In genomic region chr3:189638276-189639031, GRCh38 we compare ENCODE assay signal across 21 cellular contexts. TPM values are rescaled to one million over a fixed set of nuclear protein-coding genes. Genes with fewer than 3 reads are reported as not detected.
DNase-seq lines count a peak whose midpoint lies in the region; ATAC-seq, FAIRE-seq and TF ChIP-seq lines count a peak whose summit lies in the region.
"Had no signal": no experiment of that assay in that cellular context is flagged by ENCODE, and none has a peak within 500 bp of the region (broad histone marks: within the 10 kb centered on the region; RNA-seq: fewer than 3 reads in every experiment).

No MANE protein-coding gene starts in this region.

- FAIRE-seq in K562 (lab: Jason Lieb, UNC) (no peak), pancreas (lab: Jason Lieb, UNC) (no peak)

- no peaks in the 10 kb centered on the region for H3K4me1 ChIP-seq in K562 (replicated peaks in 1 of 2; ENCODE audit: control insufficient read depth in 2 of 2, insufficient read depth in 2 of 2, low read length in 2 of 2)
- H3K4me1 ChIP-seq in CD8-positive, alpha-beta T cell (ENCODE audit: insufficient read depth, low read length), result no peaks in the 10 kb centered on the region
- H3K4me1 ChIP-seq in pancreas, result no peaks in the 10 kb centered on the region
- H3K4me1 ChIP-seq: BE2C, Peyer's patch had no signal

- H3K27me3 ChIP-seq in K562 (ENCODE audit: control insufficient read depth in 2 of 2, insufficient read depth in 2 of 2, low read length in 2 of 2) (no peaks in the 10 kb centered on the region), pancreas (no peaks in the 10 kb centered on the region)
- H3K27me3 ChIP-seq in CD8-positive, alpha-beta T cell (ENCODE audit: insufficient read depth, low read length), result no peaks in the 10 kb centered on the region
- H3K27me3 ChIP-seq: BE2C, Peyer's patch had no signal

- H3K9me3 ChIP-seq in K562 (replicated peaks; ENCODE audit: control insufficient read depth, insufficient read depth, low read depth, low read length) (no peaks in the 10 kb centered on the region), pancreas (no peaks in the 10 kb centered on the region)
- no peaks in the 10 kb centered on the region for H3K9me3 ChIP-seq in CD8-positive, alpha-beta T cell (ENCODE audit: low read length)
- H3K9me3 ChIP-seq: BE2C, Peyer's patch had no signal

- TF ChIP-seq RAD21 in K562 (CRISPR knock-in tag; conservative IDR thresholded peaks at IDR 0.05 in 1 of 2, IDR thresholded peaks at IDR 0.05 in 1 of 2), result no peak

- no TSS peak for BruUV-seq in K562 (replicated peaks; lab: Mats Ljungman, UMichigan)

- WGBS in K562 (ENCODE audit: insufficient coverage, low coverage, missing lambda C conversion rate), result 0% methylated on average over 4 of the region's 4 CpGs
- 42 to 69% methylated on average over 4 of the region's 4 CpGs for WGBS in pancreas, 2 donors

- H3K9me3 Mint-ChIP-seq in CD8-positive, alpha-beta T cell, result no peaks in the 10 kb centered on the region
- no peaks in the 10 kb centered on the region for H3K9me3 Mint-ChIP-seq in endothelial cell (ENCODE audit: unreplicated experiment)
- H3K9me3 Mint-ChIP-seq: CD4-positive, alpha-beta memory T cell had no signal

- no peaks in the 10 kb centered on the region for H3K4me1 Mint-ChIP-seq in CD8-positive, alpha-beta T cell (ENCODE audit: low read depth)
- no peaks in the 10 kb centered on the region for H3K4me1 Mint-ChIP-seq in endothelial cell (ENCODE audit: unreplicated experiment)
- H3K4me1 Mint-ChIP-seq: T-helper 17 cell had no signal

- H3K4me2 ChIP-seq in K562 (ENCODE audit: insufficient read depth, low read length), result no peak overlapping the region

- H4K20me1 ChIP-seq in K562 (replicated peaks; ENCODE audit: control insufficient read depth, insufficient read depth, low read length), result no peaks in the 10 kb centered on the region

- peak; percentile 65 for ATAC-seq in GM18867 (IDR thresholded peaks at IDR 0.05; ENCODE audit: unreplicated experiment)
- ATAC-seq in HG02870 (IDR thresholded peaks at IDR 0.05; ENCODE audit: unreplicated experiment), result peak; percentile 71
- ATAC-seq in K562, result no peak
- ATAC-seq in CD8-positive, alpha-beta T cell, result no peak
- ATAC-seq in pancreas, result no peak
- ATAC-seq: T-helper 17 cell had no signal

- H3K36me3 ChIP-seq in K562 (ENCODE audit: control insufficient read depth, insufficient read depth, low read length) (no peaks in the 10 kb centered on the region), pancreas (no peaks in the 10 kb centered on the region)
- no peaks in the 10 kb centered on the region for H3K36me3 ChIP-seq in CD8-positive, alpha-beta T cell (ENCODE audit: insufficient read depth, low read length)
- H3K36me3 ChIP-seq: BE2C, Peyer's patch had no signal

- no peak overlapping the region for H2AFZ ChIP-seq in K562 (ENCODE audit: low read depth, low read length)
- H2AFZ ChIP-seq: GM23248 had no signal

- CTCF ChIA-PET in K562 (lab: Yijun Ruan, JAX; ENCODE audit: low intra/inter-chr PET ratio), result no interaction called here
- CTCF ChIA-PET in CD8-positive, alpha-beta T cell (lab: Charles Lee), result no interaction called here

- no peak overlapping the region for H3K27ac ChIP-seq in K562 (ENCODE audit: extremely low read depth, low read depth, low read length)
- no peak overlapping the region for H3K27ac ChIP-seq in CD8-positive, alpha-beta T cell (ENCODE audit: low read depth, low read length)
- no peak overlapping the region for H3K27ac ChIP-seq in pancreas
- H3K27ac ChIP-seq: GM23248, Peyer's patch had no signal

- in situ Hi-C loops in K562 (cut with MboI), result no loop called here

- no peak overlapping the region for H3K4me3 ChIP-seq in K562
- H3K4me3 ChIP-seq in CD8-positive, alpha-beta T cell (ENCODE audit: low read depth, low read length), result no peak overlapping the region
- H3K4me3 ChIP-seq in pancreas, result no peak overlapping the region
- H3K4me3 ChIP-seq: GM23248, Peyer's patch had no signal

- intact Hi-C loops in K562 (cut with micrococcal nuclease) (no loop called here), pancreas (cut with DNase I) (no loop called here)
- intact Hi-C loops in CD8-positive, alpha-beta T cell (cut with DNase I, micrococcal nuclease), result no loop called here

- DNase-seq in NOMO-1 treated with DMSO at 0.1 percent for 48 hours (lab: John Stamatoyannopoulos, UW; ENCODE audit: unreplicated experiment) (peak; percentile 58), K562 (ENCODE audit: extremely low read depth in 1 of 4, low spot score in 3 of 4) (no peak), pancreas (no peak), activated T-cell treated with anti-CD3 and anti-CD28 coated beads for 4 hours (no peak), endothelial cell (ENCODE audit: low spot score) (no peak)
- no peak for DNase-seq in CD8-positive, alpha-beta T cell
- DNase-seq: BE2C; CD4-positive, alpha-beta memory T cell; DND-41; GDM1; GM23248; NCI-H1092 treated with DMSO at 0.1 percent for 48 hours; NCI-H1694; NCI-H2107; NCI-H226; NCI-H526; Peyer's patch; Right ventricle myocardium superior; T-helper 17 cell had no signal

- POLR2A ChIA-PET in K562 (lab: Yijun Ruan, JAX), result no interaction called here
- POLR2A ChIA-PET in CD8-positive, alpha-beta T cell (lab: Charles Lee), result interaction anchor here (0.6 kb wide), 1 partner anchor 107 kb away, joined by 3 read pairs; no protein-coding TSS in a partner anchor

- TF ChIP-seq POLR2A in K562 (conservative IDR thresholded peaks at IDR 0.05), result no peak

- H3K27me3 Mint-ChIP-seq in CD8-positive, alpha-beta T cell (ENCODE audit: low read depth), result no peaks in the 10 kb centered on the region
- no peaks in the 10 kb centered on the region for H3K27me3 Mint-ChIP-seq in endothelial cell (ENCODE audit: unreplicated experiment)
- H3K27me3 Mint-ChIP-seq: CD4-positive, alpha-beta memory T cell; T-helper 17 cell had no signal

- TF ChIP-seq EP300 in K562 (IDR thresholded peaks at IDR 0.05; ENCODE audit: low read length), result no peak

- no peaks in the 10 kb centered on the region for H3K79me2 ChIP-seq in K562 (ENCODE audit: control insufficient read depth, insufficient read depth, low read length)

- H3K27ac Mint-ChIP-seq in CD8-positive, alpha-beta T cell, result no peak overlapping the region
- H3K27ac Mint-ChIP-seq in endothelial cell (ENCODE audit: unreplicated experiment), result no peak overlapping the region
- H3K27ac Mint-ChIP-seq: CD4-positive, alpha-beta memory T cell; T-helper 17 cell had no signal

- TF ChIP-seq CTCF in K562 (IDR thresholded peaks at IDR 0.05 in 2 of 3, conservative IDR thresholded peaks at IDR 0.05 in 1 of 3; ENCODE audit: insufficient read depth in 2 of 3, low read depth in 1 of 3, low read length in 3 of 3) (no peak), pancreas (IDR thresholded peaks at IDR 0.05) (no peak), endothelial cell (IDR thresholded peaks at IDR 0.05; ENCODE audit: unreplicated experiment) (no peak)
- no peak for TF ChIP-seq CTCF in CD8-positive, alpha-beta T cell (IDR thresholded peaks at IDR 0.05)

- H3K36me3 Mint-ChIP-seq in CD8-positive, alpha-beta T cell, result no peaks in the 10 kb centered on the region
- no peaks in the 10 kb centered on the region for H3K36me3 Mint-ChIP-seq in endothelial cell (ENCODE audit: low read depth, unreplicated experiment)
- H3K36me3 Mint-ChIP-seq: CD4-positive, alpha-beta memory T cell had no signal

- H3K4me3 Mint-ChIP-seq in CD8-positive, alpha-beta T cell, result no peak overlapping the region
- H3K4me3 Mint-ChIP-seq in endothelial cell (ENCODE audit: unreplicated experiment), result no peak overlapping the region
- H3K4me3 Mint-ChIP-seq: CD4-positive, alpha-beta memory T cell; T-helper 17 cell had no signal

- no peak overlapping the region for H3K9ac ChIP-seq in K562 (ENCODE audit: insufficient read depth in 1 of 2, low read depth in 2 of 2, low read length in 2 of 2)
- H3K9ac ChIP-seq: GM23248 had no signal

- H3K9me1 ChIP-seq in K562 (ENCODE audit: control insufficient read depth, insufficient read depth, low read length), result no peaks in the 10 kb centered on the region

TF ChIP-seq in K562, 482 proteins besides CTCF, POLR2A, EP300 and RAD21 (continues in another document):
- TF ChIP-seq GATAD2A (IDR thresholded peaks at IDR 0.05) (no peak), ZNF143 (CRISPR knock-in tag; IDR thresholded peaks at IDR 0.05) (no peak)

RNA-seq across cellular contexts. Expression of gene TP63, which starts 7.3 kb away (rescaled TPM):
- total RNA-seq in K562 (2011; cell fraction: chromatin; rRNA removed; ENCODE audit: low replicate concordance), result 0.51 TPM in 1 of 2 replicates, not detected in the other
- 0.26 TPM in 1 of 2 replicates, not detected in the other for total RNA-seq in K562 (2011; cell fraction: nucleolus; rRNA removed)
- total RNA-seq in K562 (2011; cell fraction: nucleoplasm; rRNA removed), result 0.29 and 0.31 TPM in 2 replicates
- total RNA-seq in K562 (2014; rRNA removed) (0.50 and 0.82 TPM in 2 replicates), K562 (2014; rRNA removed; fragmentation: Illumina TruSeq; extraction: Trizol) (0.73 and 0.84 TPM in 2 replicates), K562 (2015; rRNA removed; fragmentation: Illumina TruSeq; extraction: Trizol) (1.1 and 1.3 TPM in 2 replicates), K562 (2021) (1.1 and 1.4 TPM in 2 replicates), pancreas (under 1 TPM in 4 of 6 donors, not detected in 2; 0.03 to 0.47 (median 0.27) TPM), endothelial cell (ENCODE audit: unreplicated experiment) (1.0 TPM)
- polyA plus RNA-seq in K562 (2011; rRNA removed) (0.08 and 0.32 TPM in 2 replicates), K562 (2014; fragmentation: Illumina TruSeq; extraction: Trizol) (1.1 and 1.4 TPM in 2 replicates), K562 (2014; fragmentation: Nextera tagmentation; extraction: Ambion mirVana) (under 1 TPM; 0.37 to 0.42 TPM), K562 (2014; rRNA removed) (0.48 and 0.84 TPM in 2 replicates), pancreas (under 1 TPM in 1 of 2 donors, not detected in 1; 0.02 TPM)
- polyA plus RNA-seq in K562 (2011; cell fraction: cytosol; rRNA removed), result 0.07 and 0.64 TPM in 2 replicates
- 0.08 and 0.46 TPM in 2 replicates for polyA plus RNA-seq in K562 (2011; cell fraction: nucleus; rRNA removed)
- 0.89 and 1.3 TPM in 2 replicates for polyA plus RNA-seq in K562 (2012)
- polyA minus RNA-seq in K562 (2011; rRNA and poly(A)+ RNA removed), result 0.15 and 0.28 TPM in 2 replicates
- polyA minus RNA-seq in K562 (2011; cell fraction: cytosol; rRNA and poly(A)+ RNA removed), result not detected in 2 replicates
- 0.11 and 0.27 TPM in 2 replicates for polyA minus RNA-seq in K562 (2011; cell fraction: nucleus; rRNA and poly(A)+ RNA removed)
- total RNA-seq in CD8-positive, alpha-beta T cell, result not detected
- total RNA-seq: GM23248 had no signal
- polyA plus RNA-seq: GM23248 had no signal

Comparison
In these comparisons a context has a peak if more than half of its experiments do, and no peak if none do; other contexts are left out.
1. ATAC-seq: peak in GM18867 (single experiment) and HG02870 (single experiment); none in K562 (single experiment), CD8-positive, alpha-beta T cell (single experiment) and pancreas (0 of 4).